ENCODE assay signal across 8 cellular contexts in the genomic region with DNA sequence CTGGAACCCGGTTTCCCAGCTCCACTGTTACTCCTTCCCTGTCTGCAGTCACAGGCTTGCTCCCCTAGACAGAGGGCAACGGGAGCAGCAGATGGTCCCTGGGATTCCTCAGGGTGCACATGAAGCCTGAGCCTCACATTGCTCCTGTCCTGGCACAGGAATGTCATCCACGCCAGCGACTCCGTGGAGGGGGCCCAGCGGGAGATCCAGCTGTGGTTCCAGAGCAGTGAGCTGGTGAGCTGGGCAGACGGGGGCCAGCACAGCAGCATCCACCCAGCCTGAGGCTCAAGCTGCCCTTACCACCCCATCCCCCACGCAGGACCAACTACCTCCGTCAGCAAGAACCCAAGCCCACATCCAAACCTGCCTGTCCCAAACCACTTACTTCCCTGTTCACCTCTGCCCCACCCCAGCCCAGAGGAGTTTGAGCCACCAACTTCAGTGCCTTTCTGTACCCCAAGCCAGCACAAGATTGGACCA. TPM values are rescaled to one million over a fixed set of nuclear protein-coding genes. Genes with fewer than 3 reads are reported as not detected.
A peak's percentile ranks its signal among the peaks of the same experiment; 100 is the strongest.
DNase-seq lines count a peak whose midpoint lies in the region; ATAC-seq and TF ChIP-seq lines count a peak whose summit lies in the region.

No MANE protein-coding gene starts in this region.

- H2AFZ ChIP-seq in H9 (ENCODE audit: low read length): no peak overlapping the region

- H2BK120ac ChIP-seq in H9 (ENCODE audit: low read depth, low read length, poor library complexity, severe bottlenecking): no peak overlapping the region

- no peak overlapping the region for H3K23ac ChIP-seq in H9 (ENCODE audit: insufficient read length, low read depth, low read length)

- H3K4me2 ChIP-seq in H9 (ENCODE audit: insufficient read depth, insufficient read length, low read length): no peak overlapping the region

- H3K4me1 ChIP-seq in A673 (ENCODE audit: insufficient read depth, low read length, poor library complexity, severe bottlenecking) (peaks cover 17% of the 10 kb centered on the region), H9 (ENCODE audit: insufficient read depth, low read length) (peaks cover 2% of the 10 kb centered on the region; the same call in 1 of the 2 replicates), mononuclear cell (ENCODE audit: insufficient read depth, low read length) (peaks cover 29% of the 10 kb centered on the region)

- POLR2A ChIA-PET in A673 (lab: Charles Lee; ENCODE audit: low non-redundant PET): no interaction called here

- H3K9me3 Mint-ChIP-seq in H9: peaks cover 0 to 2% of the 10 kb centered on the region in 2 experiments; a peak in 2 of 5 replicates
- H3K9me3 Mint-ChIP-seq in activated naive CD8-positive, alpha-beta T cell treated with anti-CD3 and anti-CD28 coated beads, Interleukin-2, amount 50 U/mL, for 24 hours: no peaks in the 10 kb centered on the region

- H3K9ac ChIP-seq in H9 (ENCODE audit: extremely low read depth, insufficient read length, low read length): no peak overlapping the region

- H3K27me3 ChIP-seq in A673 (replicated peaks; ENCODE audit: insufficient read depth, low read depth, low read length, poor library complexity) (no peaks in the 10 kb centered on the region), H9 (ENCODE audit: insufficient read depth, low read length) (no peaks in the 10 kb centered on the region), mononuclear cell (ENCODE audit: insufficient read depth, low read length) (no peaks in the 10 kb centered on the region)

- peak overlapping the region; percentile 91 for H3K27ac ChIP-seq in A673 (ENCODE audit: low read depth, low read length, poor library complexity, severe bottlenecking)
- H3K27ac ChIP-seq in H9 (ENCODE audit: insufficient read length, low read depth, low read length): no peak overlapping the region

- no peak overlapping the region for H3T11ph ChIP-seq in H9 (ENCODE audit: low read length)

- TF ChIP-seq CTCF in A673 (conservative IDR thresholded peaks at IDR 0.05; ENCODE audit: low read depth, low read length) (no peak), H9 (conservative IDR thresholded peaks at IDR 0.05) (no peak)

- no peak overlapping the region for H2AK5ac ChIP-seq in H9 (ENCODE audit: insufficient read length, low read length)

- peaks cover 21% of the 10 kb centered on the region for H3K36me3 ChIP-seq in A673 (ENCODE audit: insufficient read depth, low read length, poor library complexity, severe bottlenecking)

- peaks cover 15 to 23% (median 22%) of the 10 kb centered on the region in 3 experiments for H3K36me3 Mint-ChIP-seq in H9 (ENCODE audit: insufficient read depth in 1 of 3, low read depth in 3 of 3)
- no peaks in the 10 kb centered on the region for H3K36me3 Mint-ChIP-seq in activated naive CD8-positive, alpha-beta T cell treated with anti-CD3 and anti-CD28 coated beads, Interleukin-2, amount 50 U/mL, for 24 hours (ENCODE audit: low read depth)

- no peaks in the 10 kb centered on the region for H3K79me2 ChIP-seq in H9 (ENCODE audit: insufficient read depth, low read length)

- H4K8ac ChIP-seq in H9 (replicated peaks; ENCODE audit: insufficient read length, low read depth, low read length): no peak overlapping the region

- H3K56ac ChIP-seq in H9 (ENCODE audit: insufficient read length, low read depth, low read length): no peak overlapping the region

- intact Hi-C loops in A673 (cut with micrococcal nuclease; ENCODE audit: unreplicated experiment): loop anchor here (5.0 kb wide), 2 partner anchors 87 to 127 kb away; a partner anchor contains a TSS

- H2BK20ac ChIP-seq in H9 (ENCODE audit: low read depth, low read length, poor library complexity, severe bottlenecking): no peak overlapping the region

- DNase-seq in A673 (ENCODE audit: low spot score) (no peak), H9 (no peak), DMS153 (lab: John Stamatoyannopoulos, UW) (no peak), T1000 (lab: John Stamatoyannopoulos, UW) (no peak), NCI-H446 (lab: John Stamatoyannopoulos, UW) (no peak)
- no peak for DNase-seq in activated naive CD8-positive, alpha-beta T cell treated with anti-CD3 and anti-CD28 coated beads, Interleukin-2, amount 50 U/mL, for 24 hours

- no peak overlapping the region for H3K4ac ChIP-seq in H9 (ENCODE audit: low read depth, low read length)

- no CpG with 5 or more reads among the region's 9 CpGs for WGBS in H9 (ENCODE audit: extremely low coverage, insufficient read length, low lambda C conversion rate)

- H3K4me3 Mint-ChIP-seq in H9: peak overlapping the region; percentile 73 to 74
- peak overlapping the region; percentile 82 for H3K4me3 Mint-ChIP-seq in activated naive CD8-positive, alpha-beta T cell treated with anti-CD3 and anti-CD28 coated beads, Interleukin-2, amount 50 U/mL, for 24 hours

- no peak overlapping the region for H2BK15ac ChIP-seq in H9 (ENCODE audit: low read depth, low read length)

- TSS peak; percentile 47 for BruUV-seq in A673 (replicated peaks; lab: Mats Ljungman, UMichigan)

- H4K5ac ChIP-seq in H9 (ENCODE audit: insufficient read length, low read depth, low read length): no peak overlapping the region

- no peaks in the 10 kb centered on the region for H3K79me1 ChIP-seq in H9 (ENCODE audit: insufficient read depth, low read depth, low read length, poor library complexity, severe bottlenecking)

- no peak for ATAC-seq in activated naive CD8-positive, alpha-beta T cell treated with anti-CD3 and anti-CD28 coated beads, Interleukin-2, amount 50 U/mL, for 24 hours
- ATAC-seq in HG02970 (IDR thresholded peaks at IDR 0.05; ENCODE audit: low FRiP score, unreplicated experiment): no peak

- no peak overlapping the region for H2BK5ac ChIP-seq in H9 (ENCODE audit: insufficient read length, low read length)

- no peak overlapping the region for H2BK12ac ChIP-seq in H9 (ENCODE audit: insufficient read length, low read depth, low read length)

- H3K27ac Mint-ChIP-seq in H9: peak overlapping the region in 1 of 3 experiments; percentile 62; a peak in 3 of 7 replicates
- peak overlapping the region; percentile 69 for H3K27ac Mint-ChIP-seq in activated naive CD8-positive, alpha-beta T cell treated with anti-CD3 and anti-CD28 coated beads, Interleukin-2, amount 50 U/mL, for 24 hours

- H3K23me2 ChIP-seq in H9 (ENCODE audit: insufficient read length, low read depth, low read length, poor library complexity, severe bottlenecking): no peaks in the 10 kb centered on the region

- H4K91ac ChIP-seq in H9 (ENCODE audit: insufficient read length, low read depth, low read length): no peak overlapping the region

- peaks cover 22 to 24% of the 10 kb centered on the region in 2 experiments for H3K4me1 Mint-ChIP-seq in H9
- peaks cover 30% of the 10 kb centered on the region for H3K4me1 Mint-ChIP-seq in activated naive CD8-positive, alpha-beta T cell treated with anti-CD3 and anti-CD28 coated beads, Interleukin-2, amount 50 U/mL, for 24 hours

- CTCF ChIA-PET in A673 (lab: Charles Lee): no interaction called here

- H3K4me3 ChIP-seq in A673 (ENCODE audit: low read depth, low read length, poor library complexity, severe bottlenecking) (peak overlapping the region; percentile 62), mononuclear cell (ENCODE audit: low read length) (peak overlapping the region; percentile 83)

- no peak overlapping the region for H3K18ac ChIP-seq in H9 (ENCODE audit: insufficient read length, low read depth, low read length)

- H3K9me3 ChIP-seq in A673 (ENCODE audit: low read depth, low read length, poor library complexity, severe bottlenecking) (no peaks in the 10 kb centered on the region), H9 (ENCODE audit: control insufficient read depth, low read depth, low read length) (no peaks in the 10 kb centered on the region), mononuclear cell (ENCODE audit: low read depth, low read length) (no peaks in the 10 kb centered on the region)

- H3K27me3 Mint-ChIP-seq in H9 (ENCODE audit: low read depth): no peaks in the 10 kb centered on the region
- H3K27me3 Mint-ChIP-seq in activated naive CD8-positive, alpha-beta T cell treated with anti-CD3 and anti-CD28 coated beads, Interleukin-2, amount 50 U/mL, for 24 hours: peaks cover 10% of the 10 kb centered on the region

- H3K14ac ChIP-seq in H9 (ENCODE audit: insufficient read depth, low read length): no peak overlapping the region

- H4K20me1 ChIP-seq in H9 (ENCODE audit: control insufficient read depth, insufficient read depth, insufficient read length): peaks cover 2% of the 10 kb centered on the region

RNA-seq across cellular contexts. Expression of a gene that starts 1.6 kb away (rescaled TPM):
- total RNA-seq in A673 (2021) (27.5 and 28.7 TPM in 2 replicates), H9 (2021) (38.8 and 39.3 TPM in 2 replicates), mononuclear cell (2.9 TPM)

RNA-seq across cellular contexts. Expression of a gene that starts 3.1 kb away (rescaled TPM):
- total RNA-seq in A673 (2021): 261 and 321 TPM in 2 replicates
- total RNA-seq in H9 (2021): 319 and 320 TPM in 2 replicates
- total RNA-seq in mononuclear cell: 15.0 TPM

RNA-seq across cellular contexts. Expression of a gene that starts 18.3 kb away (rescaled TPM):
- total RNA-seq in A673 (2021) (38.7 and 47.1 TPM in 2 replicates), H9 (2021) (111 and 114 TPM in 2 replicates), mononuclear cell (24.8 TPM)

RNA-seq across cellular contexts. Expression of a gene that starts 25.3 kb away (rescaled TPM):
- total RNA-seq in A673 (2021) (44.8 and 44.9 TPM in 2 replicates), H9 (2021) (37.1 TPM in 2 replicates), mononuclear cell (6.5 TPM)

RNA-seq across cellular contexts. Expression of a gene that starts 29.8 kb away (rescaled TPM):
- 150 and 157 TPM in 2 replicates for total RNA-seq in A673 (2021)
- total RNA-seq in H9 (2021): 154 TPM in 2 replicates
- total RNA-seq in mononuclear cell: 19.9 TPM

Comparison
In these comparisons a context has a peak if more than half of its experiments do, and no peak if none do; other contexts are left out.
1. RNA of a gene that starts 3.1 kb away (total RNA-seq): 319 to 320 TPM in H9 and 261 to 321 TPM in A673; 15.0 TPM in mononuclear cell (single experiment); every median in the first group is over 10 times any median in the second.